In genomic region chr6:106056738-106057390, GRCh38 we compare ENCODE assay signal across 13 cellular contexts. TPM values are rescaled to one million over a fixed set of nuclear protein-coding genes. Genes with fewer than 3 reads are reported as not detected.
A peak's percentile ranks its signal among the peaks of the same experiment; 100 is the strongest.
DNase-seq lines count a peak whose midpoint lies in the region; TF ChIP-seq lines count a peak whose summit lies in the region.
"Had no signal": no experiment of that assay in that cellular context is flagged by ENCODE, and none has a peak within 500 bp of the region (broad histone marks: within the 10 kb centered on the region; RNA-seq: fewer than 3 reads in every experiment).

No MANE protein-coding gene starts in this region.

- TF ChIP-seq CTCF in Caco-2 (IDR thresholded peaks at IDR 0.05; ENCODE audit: insufficient read depth in 1 of 2, low read depth in 1 of 2, low read length in 1 of 2, severe bottlenecking in 1 of 2, unreplicated experiment in 1 of 2) (no peak), OCI-LY7 (conservative IDR thresholded peaks at IDR 0.05; ENCODE audit: low read length) (no peak), GM13976 (IDR thresholded peaks at IDR 0.05; ENCODE audit: borderline replicate concordance, control extremely low read depth, extremely low read depth, insufficient read depth, missing control alignments) (no peak)

- H3K27me3 ChIP-seq in Caco-2 (replicated peaks; ENCODE audit: control insufficient read depth, insufficient read depth, low read length): no peaks in the 10 kb centered on the region
- H3K27me3 ChIP-seq in Karpas-422 (ENCODE audit: low read length): no peaks in the 10 kb centered on the region
- H3K27me3 ChIP-seq: ovary had no signal

- H3K9ac ChIP-seq in Karpas-422 (ENCODE audit: low read length): no peak overlapping the region

- H3K9me2 ChIP-seq in OCI-LY7 (ENCODE audit: insufficient read depth, low read length): 0 out of 2 replicates have a peak, but pooled peaks cover under 1% of the 10 kb centered on the region
- no peaks in the 10 kb centered on the region for H3K9me2 ChIP-seq in Karpas-422 (replicated peaks; ENCODE audit: insufficient read depth, low read length)

- H3K4me3 ChIP-seq in Caco-2 (ENCODE audit: low read depth, low read length) (no peak overlapping the region), OCI-LY7 (ENCODE audit: low read depth, low read length, poor library complexity, severe bottlenecking) (no peak overlapping the region), Karpas-422 (ENCODE audit: low read length) (no peak overlapping the region)
- H3K4me3 ChIP-seq: ovary had no signal

- H2AFZ ChIP-seq in OCI-LY7 (ENCODE audit: low read length) (peak overlapping the region; percentile 44; the same call in 1 of the 2 replicates), Karpas-422 (ENCODE audit: low read length) (no peak overlapping the region)

- peaks cover 33% of the 10 kb centered on the region for H3K4me1 Mint-ChIP-seq in Caco-2 (ENCODE audit: low read depth, unreplicated experiment)

- H3K79me2 ChIP-seq in OCI-LY7 (ENCODE audit: insufficient read depth, low read depth, low read length) (no peaks in the 10 kb centered on the region), Karpas-422 (ENCODE audit: low read length) (no peaks in the 10 kb centered on the region)

- H3K4me1 ChIP-seq in Caco-2: peaks cover 49% of the 10 kb centered on the region
- peaks cover 5% of the 10 kb centered on the region for H3K4me1 ChIP-seq in OCI-LY7 (ENCODE audit: insufficient read depth, low read length, poor library complexity, severe bottlenecking)
- no peaks in the 10 kb centered on the region for H3K4me1 ChIP-seq in Karpas-422 (ENCODE audit: low read length)

- in situ Hi-C loops in GM13976 (cut with MboI; ENCODE audit: low sequenced_read_pairs, unreplicated experiment): no loop called here

- H3K27ac ChIP-seq in OCI-LY7 (ENCODE audit: low read depth, low read length, poor library complexity, severe bottlenecking): no peak overlapping the region
- H3K27ac ChIP-seq in Karpas-422 (ENCODE audit: low read length): no peak overlapping the region
- H3K27ac ChIP-seq: ovary had no signal

- H3K36me3 Mint-ChIP-seq in Caco-2 (ENCODE audit: insufficient read depth, unreplicated experiment): no peaks in the 10 kb centered on the region

- DNase-seq in NCI-H2196 (lab: John Stamatoyannopoulos, UW; ENCODE audit: unreplicated experiment): peak; percentile 14
- DNase-seq in NCI-H2196 treated with DMSO at 0.1 percent for 48 hours (lab: John Stamatoyannopoulos, UW; ENCODE audit: unreplicated experiment): no peak
- no peak for DNase-seq in Caco-2
- DNase-seq in OCI-LY7 (ENCODE audit: low spot score): no peak
- DNase-seq in myocyte (ENCODE audit: low read depth): peak; percentile 38
- no peak for DNase-seq in NCI-H1694 treated with DMSO at 0.1 percent for 48 hours (lab: John Stamatoyannopoulos, UW)
- no peak for DNase-seq in GM13976 (ENCODE audit: low spot score)
- DNase-seq in Karpas-422: no peak
- DNase-seq: activated CD8-positive, alpha-beta memory T cell treated with anti-CD3 and anti-CD28 coated beads, Interleukin-2, amount 10 ng/mL, durations not matched to agents 7 days and 5 days; activated naive CD4-positive, alpha-beta T cell treated with anti-CD3 and anti-CD28 coated beads for 36 hours; NCI-H1436; ovary had no signal

- no peak overlapping the region for H3K4me3 Mint-ChIP-seq in Caco-2 (ENCODE audit: unreplicated experiment)
- H3K4me3 Mint-ChIP-seq: activated CD8-positive, alpha-beta memory T cell treated with anti-CD3 and anti-CD28 coated beads, Interleukin-2, amount 10 ng/mL, durations not matched to agents 7 days and 5 days; activated naive CD4-positive, alpha-beta T cell treated with anti-CD3 and anti-CD28 coated beads for 36 hours; IgD-negative memory B cell had no signal

- H3K27ac Mint-ChIP-seq in Caco-2 (ENCODE audit: unreplicated experiment): peak overlapping the region; percentile 58
- H3K27ac Mint-ChIP-seq: activated CD8-positive, alpha-beta memory T cell treated with anti-CD3 and anti-CD28 coated beads, Interleukin-2, amount 10 ng/mL, durations not matched to agents 7 days and 5 days; activated naive CD4-positive, alpha-beta T cell treated with anti-CD3 and anti-CD28 coated beads for 36 hours had no signal

- no peaks in the 10 kb centered on the region for H3K9me3 Mint-ChIP-seq in Caco-2 (ENCODE audit: unreplicated experiment)
- H3K9me3 Mint-ChIP-seq: activated naive CD4-positive, alpha-beta T cell treated with anti-CD3 and anti-CD28 coated beads for 36 hours had no signal

- H4K20me1 ChIP-seq in OCI-LY7 (ENCODE audit: insufficient read depth, low read length) (no peaks in the 10 kb centered on the region), Karpas-422 (ENCODE audit: insufficient read depth, low read depth, low read length) (no peaks in the 10 kb centered on the region)

- intact Hi-C loops in Caco-2 (cut with micrococcal nuclease; ENCODE audit: unreplicated experiment) (no loop called here), OCI-LY7 (cut with micrococcal nuclease; ENCODE audit: unreplicated experiment) (no loop called here)

- BruUV-seq in Caco-2 (replicated peaks; lab: Mats Ljungman, UMichigan) (no TSS peak), OCI-LY7 (replicated peaks; lab: Mats Ljungman, UMichigan) (no TSS peak)

- no peaks in the 10 kb centered on the region for H3K9me3 ChIP-seq in Caco-2
- no peaks in the 10 kb centered on the region for H3K9me3 ChIP-seq in OCI-LY7 (ENCODE audit: low read length)
- H3K9me3 ChIP-seq in Karpas-422 (ENCODE audit: low read length): no peaks in the 10 kb centered on the region
- H3K9me3 ChIP-seq: ovary had no signal

- CTCF ChIA-PET in Caco-2 (lab: Charles Lee): no interaction called here
- CTCF ChIA-PET in OCI-LY7 (lab: Charles Lee; ENCODE audit: unreplicated experiment): no interaction called here

- no peak overlapping the region for H3K4me2 ChIP-seq in OCI-LY7 (ENCODE audit: low read length)
- H3K4me2 ChIP-seq in Karpas-422 (ENCODE audit: low read depth, low read length, poor library complexity, severe bottlenecking): no peak overlapping the region

- H3K27me3 Mint-ChIP-seq in Caco-2 (ENCODE audit: insufficient read depth, unreplicated experiment): no peaks in the 10 kb centered on the region
- H3K27me3 Mint-ChIP-seq: activated CD8-positive, alpha-beta memory T cell treated with anti-CD3 and anti-CD28 coated beads, Interleukin-2, amount 10 ng/mL, durations not matched to agents 7 days and 5 days; IgD-negative memory B cell had no signal

- POLR2A ChIA-PET in Caco-2 (lab: Charles Lee): no interaction called here
- POLR2A ChIA-PET in OCI-LY7 (lab: Charles Lee): interaction anchor here (0.7 to 1.1 kb wide), 3 partner anchors 14 to 298 kb away, joined by 3 to 5 read pairs (median 3); no protein-coding TSS in a partner anchor

- H3K36me3 ChIP-seq in Caco-2 (ENCODE audit: control insufficient read depth, insufficient read depth, low read length): peaks cover 2% of the 10 kb centered on the region; the same call in 1 of the 2 replicates
- no peaks in the 10 kb centered on the region for H3K36me3 ChIP-seq in OCI-LY7 (ENCODE audit: insufficient read depth, low read length)
- H3K36me3 ChIP-seq in Karpas-422 (ENCODE audit: insufficient read depth, low read length): no peaks in the 10 kb centered on the region
- H3K36me3 ChIP-seq: ovary had no signal

RNA-seq across cellular contexts. Expression of gene PRDM1, which starts 29.3 kb away (rescaled TPM):
- total RNA-seq in Caco-2 (2022) (10.4 and 11.4 TPM in 2 replicates), OCI-LY7 (2022) (1.9 and 3.3 TPM in 2 replicates), myocyte (0.67 and 0.94 TPM in 2 replicates)
- 1.5 and 2.2 TPM in 2 replicates for total RNA-seq in OCI-LY7 (2014; rRNA removed; shearing (Covaris generic))
- polyA plus RNA-seq in myocyte (2012): 0.81 TPM
- 0.11 and 0.54 TPM in 2 replicates for total RNA-seq in Karpas-422 (2014; rRNA removed; shearing (Covaris generic); ENCODE audit: low replicate concordance)

Comparison
In these comparisons a context has a peak if more than half of its experiments do, and no peak if none do; other contexts are left out.
1. DNase-seq: peak in NCI-H2196 (single experiment) and myocyte (single experiment); none in NCI-H2196 treated with DMSO at 0.1 percent for 48 hours (single experiment), Caco-2 (0 of 2), OCI-LY7 (single experiment), NCI-H1694 treated with DMSO at 0.1 percent for 48 hours (single experiment), GM13976 (single experiment) and Karpas-422 (single experiment).